Comparison of ENCODE assay signal across 21 cellular contexts in genomic region chr20:46277602-46278001, GRCh38. TPM values are rescaled to one million over a fixed set of nuclear protein-coding genes. Genes with fewer than 3 reads are reported as not detected.
DNase-seq lines count a peak whose midpoint lies in the region; ATAC-seq, FAIRE-seq and TF ChIP-seq lines count a peak whose summit lies in the region.
"Had no signal": no experiment of that assay in that cellular context is flagged by ENCODE, and none has a peak within 500 bp of the region (broad histone marks: within the 10 kb centered on the region; RNA-seq: fewer than 3 reads in every experiment).

No MANE protein-coding gene starts in this region.

- H3K36me3 ChIP-seq in HEK293 (ENCODE audit: control insufficient read depth in 2 of 2, insufficient read depth in 1 of 2, low read length in 2 of 2) (no peaks in the 10 kb centered on the region), K562 (ENCODE audit: control insufficient read depth, insufficient read depth, low read length) (no peaks in the 10 kb centered on the region), mesendoderm (ENCODE audit: control insufficient read depth, insufficient read depth, low read length) (no peaks in the 10 kb centered on the region)
- H3K36me3 ChIP-seq: BE2C had no signal

- in situ Hi-C loops in K562 (cut with MboI): no loop called here

- no peaks in the 10 kb centered on the region for H4K20me1 ChIP-seq in K562 (replicated peaks; ENCODE audit: control insufficient read depth, insufficient read depth, low read length)

- H3K79me1 ChIP-seq in mesendoderm (ENCODE audit: low read length): no peaks in the 10 kb centered on the region

- no peak for FAIRE-seq in K562 (lab: Jason Lieb, UNC)
- FAIRE-seq: A204.1, D721Med, G401.6, GM12892, H54 had no signal

- peak; percentile 65 for ATAC-seq in K562

- no peak overlapping the region for H3K18ac ChIP-seq in mesendoderm (ENCODE audit: low read length)

- H3K27me3 ChIP-seq in K562 (ENCODE audit: control insufficient read depth in 2 of 2, insufficient read depth in 2 of 2, low read length in 2 of 2): peaks cover 11 to 26% of the 10 kb centered on the region in 2 experiments; a peak in 4 of 5 replicates
- no peaks in the 10 kb centered on the region for H3K27me3 ChIP-seq in mesendoderm (ENCODE audit: insufficient read depth, low read length, poor library complexity)
- H3K27me3 ChIP-seq: BE2C had no signal

- no peaks in the 10 kb centered on the region for H3K9me3 ChIP-seq in HEK293 (ENCODE audit: control insufficient read depth, insufficient read depth, low read depth, low read length)
- H3K9me3 ChIP-seq in K562 (replicated peaks; ENCODE audit: control insufficient read depth, insufficient read depth, low read depth, low read length): no peaks in the 10 kb centered on the region
- H3K9me3 ChIP-seq: BE2C had no signal

- no peak for TF ChIP-seq RAD21 in K562 (CRISPR knock-in tag; conservative IDR thresholded peaks at IDR 0.05 in 1 of 2, IDR thresholded peaks at IDR 0.05 in 1 of 2)

- H3K79me2 ChIP-seq in K562 (ENCODE audit: control insufficient read depth, insufficient read depth, low read length) (no peaks in the 10 kb centered on the region), mesendoderm (ENCODE audit: control insufficient read depth, insufficient read depth, low read length) (no peaks in the 10 kb centered on the region)

- H3K27ac ChIP-seq in HEK293 (ENCODE audit: extremely low read depth, low read depth, low read length) (no peak overlapping the region), K562 (ENCODE audit: extremely low read depth, low read depth, low read length) (no peak overlapping the region), mesendoderm (ENCODE audit: low read depth, low read length) (no peak overlapping the region)
- H3K27ac ChIP-seq: C4-2B had no signal

- no peak overlapping the region for H2BK5ac ChIP-seq in mesendoderm (ENCODE audit: low read length)

- TF ChIP-seq CTCF in HEK293 (tag by site-specific recombination; IDR thresholded peaks at IDR 0.05): no peak
- TF ChIP-seq CTCF in K562 (IDR thresholded peaks at IDR 0.05 in 2 of 3, conservative IDR thresholded peaks at IDR 0.05 in 1 of 3; ENCODE audit: insufficient read depth in 2 of 3, low read depth in 1 of 3, low read length in 3 of 3): no peak

- BruUV-seq in K562 (replicated peaks; lab: Mats Ljungman, UMichigan): no TSS peak

- H2AFZ ChIP-seq in K562 (ENCODE audit: low read depth, low read length): no peak overlapping the region

- DNase-seq in K562 (ENCODE audit: extremely low read depth in 1 of 4, low spot score in 3 of 4): peak; percentile 61 to 78 (median 70)
- peak; percentile 35 for DNase-seq in iPS-NIHi7 (ENCODE audit: extremely low spot score)
- no peak for DNase-seq in NCI-H2171 treated with DMSO at 0.1 percent for 48 hours (lab: John Stamatoyannopoulos, UW)
- no peak for DNase-seq in hepatic stellate cell (ENCODE audit: low spot score)
- DNase-seq in mesendoderm: no peak
- no peak for DNase-seq in NCI-H82 treated with DMSO at 0.1 percent for 48 hours (lab: John Stamatoyannopoulos, UW; ENCODE audit: unreplicated experiment)
- DNase-seq: BE2C; CD4-positive, alpha-beta memory T cell; COR-L47; DMS153; DMS79 treated with DMSO at 0.1 percent for 48 hours; EL had no signal

- intact Hi-C loops in K562 (cut with micrococcal nuclease): no loop called here

- H4K8ac ChIP-seq in mesendoderm (ENCODE audit: low read depth, low read length): no peak overlapping the region

- 2% methylated on average over 5 of the region's 8 CpGs for WGBS in K562 (ENCODE audit: insufficient coverage, low coverage, missing lambda C conversion rate)
- no CpG with 5 or more reads among the region's 8 CpGs for WGBS in mesendoderm (ENCODE audit: extremely low coverage, insufficient coverage, low lambda C conversion rate)

- H3K4me3 ChIP-seq in HEK293 (ENCODE audit: low read depth, low read length) (no peak overlapping the region), K562 (no peak overlapping the region), mesendoderm (ENCODE audit: low read length) (no peak overlapping the region)

- no peaks in the 10 kb centered on the region for H3K4me1 ChIP-seq in HEK293 (ENCODE audit: control insufficient read depth, insufficient read depth, low read length)
- peaks cover 3 to 12% of the 10 kb centered on the region in 2 experiments; a peak in 4 of 5 replicates for H3K4me1 ChIP-seq in K562 (replicated peaks in 1 of 2; ENCODE audit: control insufficient read depth in 2 of 2, insufficient read depth in 2 of 2, low read length in 2 of 2)
- H3K4me1 ChIP-seq in mesendoderm (ENCODE audit: control insufficient read depth, low read depth, low read length): no peaks in the 10 kb centered on the region
- H3K4me1 ChIP-seq: BE2C had no signal

- no peak overlapping the region for H4K5ac ChIP-seq in mesendoderm (ENCODE audit: low read length)

- POLR2A ChIA-PET in HEK293 (lab: Yijun Ruan, JAX): no interaction called here
- POLR2A ChIA-PET in K562 (lab: Yijun Ruan, JAX): interaction anchor here (0.8 kb wide), 1 partner anchor 10 kb away, joined by 3 read pairs; no protein-coding TSS in a partner anchor

- H2AK5ac ChIP-seq in mesendoderm (ENCODE audit: low read length): no peak overlapping the region

- H3K9ac ChIP-seq in K562 (ENCODE audit: insufficient read depth in 1 of 2, low read depth in 2 of 2, low read length in 2 of 2): no peak overlapping the region
- no peak overlapping the region for H3K9ac ChIP-seq in mesendoderm (ENCODE audit: low read length)

- CTCF ChIA-PET in HEK293 (lab: Yijun Ruan, JAX) (no interaction called here), K562 (lab: Yijun Ruan, JAX; ENCODE audit: low intra/inter-chr PET ratio) (no interaction called here)

- no peak overlapping the region for H3K56ac ChIP-seq in mesendoderm (ENCODE audit: low read length)

- no peak overlapping the region for H3K4ac ChIP-seq in mesendoderm (ENCODE audit: low read depth, low read length)

- H2BK120ac ChIP-seq in mesendoderm (ENCODE audit: low read depth, low read length): no peak overlapping the region

- H3K4me2 ChIP-seq in K562 (ENCODE audit: insufficient read depth, low read length) (no peak overlapping the region), mesendoderm (ENCODE audit: low read length) (no peak overlapping the region)

- H2BK15ac ChIP-seq in mesendoderm (replicated peaks; ENCODE audit: low read depth): no peak overlapping the region

- no peak for TF ChIP-seq POLR2A in K562 (conservative IDR thresholded peaks at IDR 0.05)

- TF ChIP-seq EP300 in K562 (IDR thresholded peaks at IDR 0.05; ENCODE audit: low read length): no peak

- H3K23ac ChIP-seq in mesendoderm (ENCODE audit: low read length): no peak overlapping the region

- H3K9me1 ChIP-seq in K562 (ENCODE audit: control insufficient read depth, insufficient read depth, low read length): no peaks in the 10 kb centered on the region

TF ChIP-seq in HEK293, 187 proteins besides CTCF, POLR2A, EP300 and RAD21 (continues in another document):
- TF ChIP-seq ZNF514 (tag by site-specific recombination; IDR thresholded peaks at IDR 0.05) (no peak), ZNF19 (tag by site-specific recombination; IDR thresholded peaks at IDR 0.05; ENCODE audit: low read depth) (no peak), ZNF621 (tag by site-specific recombination; IDR thresholded peaks at IDR 0.05) (no peak), ZNF2 (tag by site-specific recombination; IDR thresholded peaks at IDR 0.05) (no peak), ZFHX2 (tag by site-specific recombination; conservative IDR thresholded peaks at IDR 0.05) (peak; percentile 99)

TF ChIP-seq in K562, 482 proteins besides CTCF, POLR2A, EP300 and RAD21 (continues in another document):
- TF ChIP-seq, protein P1, sequence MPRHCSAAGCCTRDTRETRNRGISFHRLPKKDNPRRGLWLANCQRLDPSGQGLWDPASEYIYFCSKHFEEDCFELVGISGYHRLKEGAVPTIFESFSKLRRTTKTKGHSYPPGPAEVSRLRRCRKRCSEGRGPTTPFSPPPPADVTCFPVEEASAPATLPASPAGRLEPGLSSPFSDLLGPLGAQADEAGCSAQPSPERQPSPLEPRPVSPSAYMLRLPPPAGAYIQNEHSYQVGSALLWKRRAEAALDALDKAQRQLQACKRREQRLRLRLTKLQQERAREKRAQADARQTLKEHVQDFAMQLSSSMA (CRISPR knock-in tag; IDR thresholded peaks at IDR 0.05): no peak
- TF ChIP-seq, protein P2, sequence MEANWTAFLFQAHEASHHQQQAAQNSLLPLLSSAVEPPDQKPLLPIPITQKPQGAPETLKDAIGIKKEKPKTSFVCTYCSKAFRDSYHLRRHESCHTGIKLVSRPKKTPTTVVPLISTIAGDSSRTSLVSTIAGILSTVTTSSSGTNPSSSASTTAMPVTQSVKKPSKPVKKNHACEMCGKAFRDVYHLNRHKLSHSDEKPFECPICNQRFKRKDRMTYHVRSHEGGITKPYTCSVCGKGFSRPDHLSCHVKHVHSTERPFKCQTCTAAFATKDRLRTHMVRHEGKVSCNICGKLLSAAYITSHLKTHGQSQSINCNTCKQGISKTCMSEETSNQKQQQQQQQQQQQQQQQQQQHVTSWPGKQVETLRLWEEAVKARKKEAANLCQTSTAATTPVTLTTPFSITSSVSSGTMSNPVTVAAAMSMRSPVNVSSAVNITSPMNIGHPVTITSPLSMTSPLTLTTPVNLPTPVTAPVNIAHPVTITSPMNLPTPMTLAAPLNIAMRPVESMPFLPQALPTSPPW (CRISPR knock-in tag; IDR thresholded peaks at IDR 0.05): peak; percentile 35

RNA-seq across cellular contexts. Expression of gene CDH22, which starts 30.7 kb away (rescaled TPM):
- total RNA-seq in K562 (2011; cell fraction: chromatin; rRNA removed; ENCODE audit: low replicate concordance): not detected in 2 replicates
- not detected in 2 replicates for total RNA-seq in K562 (2011; cell fraction: nucleolus; rRNA removed)
- total RNA-seq in K562 (2011; cell fraction: nucleoplasm; rRNA removed): 0.07 TPM in 1 of 2 replicates, not detected in the other
- not detected in 2 replicates for total RNA-seq in K562 (2014; rRNA removed)
- total RNA-seq in K562 (2014; rRNA removed; fragmentation: Illumina TruSeq; extraction: Trizol): not detected in 2 replicates
- total RNA-seq in K562 (2015; rRNA removed; fragmentation: Illumina TruSeq; extraction: Trizol): not detected in 2 replicates
- 0.07 TPM in 1 of 2 replicates, not detected in the other for total RNA-seq in K562 (2021)
- not detected in 2 replicates for polyA plus RNA-seq in K562 (2011; rRNA removed)
- polyA plus RNA-seq in K562 (2011; cell fraction: cytosol; rRNA removed): 0.03 TPM in 1 of 2 replicates, not detected in the other
- polyA plus RNA-seq in K562 (2011; cell fraction: nucleus; rRNA removed): 0.04 and 0.11 TPM in 2 replicates
- polyA plus RNA-seq in K562 (2012): 0.03 and 0.06 TPM in 2 replicates
- polyA plus RNA-seq in K562 (2014; fragmentation: Illumina TruSeq; extraction: Trizol): not detected in 2 replicates
- not detected for polyA plus RNA-seq in K562 (2014; fragmentation: Nextera tagmentation; extraction: Ambion mirVana)
- polyA plus RNA-seq in K562 (2014; rRNA removed): 0.08 TPM in 1 of 2 replicates, not detected in the other
- polyA minus RNA-seq in K562 (2011; rRNA and poly(A)+ RNA removed): not detected in 2 replicates
- polyA minus RNA-seq in K562 (2011; cell fraction: cytosol; rRNA and poly(A)+ RNA removed): not detected in 2 replicates
- polyA minus RNA-seq in K562 (2011; cell fraction: nucleus; rRNA and poly(A)+ RNA removed): 0.13 TPM in 1 of 2 replicates, not detected in the other
- 0.08 TPM for polyA plus RNA-seq in mesendoderm (2013, experiment 1 of 2)
- polyA plus RNA-seq in mesendoderm (2013, experiment 2 of 2): 0.01 TPM
- total RNA-seq: CD4-positive, alpha-beta memory T cell; HT1080 had no signal
- polyA plus RNA-seq: AG04450; CD4-positive, alpha-beta memory T cell had no signal

Comparison
In these comparisons a context has a peak if more than half of its experiments do, and no peak if none do; other contexts are left out.
1. DNase-seq: peak in K562 (4 of 4) and iPS-NIHi7 (single experiment); none in NCI-H2171 treated with DMSO at 0.1 percent for 48 hours (single experiment), hepatic stellate cell (single experiment), mesendoderm (single experiment) and NCI-H82 treated with DMSO at 0.1 percent for 48 hours (single experiment).
2. Of the 44 proteins assayed by ChIP-seq in both K562 and HEK293: peak only in K562: none; only in HEK293: ZNF398; in both: none; in neither: 43.